ENCODE assay signal across 9 cellular contexts in genomic region chr2:44748-45341, GRCh38. TPM values are rescaled to one million over a fixed set of nuclear protein-coding genes. Genes with fewer than 3 reads are reported as not detected.
A peak's percentile ranks its signal among the peaks of the same experiment; 100 is the strongest.
DNase-seq lines count a peak whose midpoint lies in the region; ATAC-seq lines count a peak whose summit lies in the region.
"Had no signal": no experiment of that assay in that cellular context is flagged by ENCODE, and none has a peak within 500 bp of the region (broad histone marks: within the 10 kb centered on the region; RNA-seq: fewer than 3 reads in every experiment).

No MANE protein-coding gene starts in this region.

- H3K36me3 Mint-ChIP-seq in T-helper 1 cell treated with Interleukin-12 subunit alpha and Interleukin-12 subunit beta and Interleukin-4 antibody, amounts not matched to agents 30 μg/mL and 1 μg/mL, for 36 hours (ENCODE audit: low read depth): peaks cover 23% of the 10 kb centered on the region
- no peaks in the 10 kb centered on the region for H3K36me3 Mint-ChIP-seq in activated naive CD8-positive, alpha-beta T cell treated with anti-CD3 and anti-CD28 coated beads for 36 hours

- H3K9me3 Mint-ChIP-seq in T-helper 1 cell treated with Interleukin-12 subunit alpha and Interleukin-12 subunit beta and Interleukin-4 antibody, amounts not matched to agents 30 μg/mL and 1 μg/mL, for 36 hours: no peaks in the 10 kb centered on the region
- no peaks in the 10 kb centered on the region for H3K9me3 Mint-ChIP-seq in activated naive CD8-positive, alpha-beta T cell treated with anti-CD3 and anti-CD28 coated beads for 36 hours

- H3K4me1 Mint-ChIP-seq in T-helper 1 cell treated with Interleukin-12 subunit alpha and Interleukin-12 subunit beta and Interleukin-4 antibody, amounts not matched to agents 30 μg/mL and 1 μg/mL, for 36 hours (ENCODE audit: low read depth): peaks cover 35% of the 10 kb centered on the region
- peaks cover 16% of the 10 kb centered on the region for H3K4me1 Mint-ChIP-seq in activated naive CD8-positive, alpha-beta T cell treated with anti-CD3 and anti-CD28 coated beads for 36 hours

- H3K4me3 Mint-ChIP-seq in T-helper 1 cell treated with Interleukin-12 subunit alpha and Interleukin-12 subunit beta and Interleukin-4 antibody, amounts not matched to agents 30 μg/mL and 1 μg/mL, for 36 hours: peak overlapping the region; percentile 76
- H3K4me3 Mint-ChIP-seq in activated naive CD8-positive, alpha-beta T cell treated with anti-CD3 and anti-CD28 coated beads for 36 hours: peak overlapping the region; percentile 29

- no peak for DNase-seq in T-helper 1 cell
- no peak for DNase-seq in activated naive CD8-positive, alpha-beta T cell treated with anti-CD3 and anti-CD28 coated beads for 36 hours
- DNase-seq in kidney glomerular epithelial cell (lab: John Stamatoyannopoulos, UW): peak; percentile 7
- DNase-seq in superior temporal gyrus (ENCODE audit: extremely low spot score): peak; percentile 22
- no peak for DNase-seq in AG08396 (ENCODE audit: low spot score)
- no peak for DNase-seq in occipital lobe (lab: John Stamatoyannopoulos, UW)
- DNase-seq: activated gamma-delta T cell treated with Interleukin-2 at 50 U/mL for 16 hours had no signal

- H3K27ac Mint-ChIP-seq in T-helper 1 cell treated with Interleukin-12 subunit alpha and Interleukin-12 subunit beta and Interleukin-4 antibody, amounts not matched to agents 30 μg/mL and 1 μg/mL, for 36 hours: no peak overlapping the region
- no peak overlapping the region for H3K27ac Mint-ChIP-seq in activated naive CD8-positive, alpha-beta T cell treated with anti-CD3 and anti-CD28 coated beads for 36 hours

- H3K27me3 Mint-ChIP-seq in T-helper 1 cell treated with Interleukin-12 subunit alpha and Interleukin-12 subunit beta and Interleukin-4 antibody, amounts not matched to agents 30 μg/mL and 1 μg/mL, for 36 hours (ENCODE audit: low read depth): peaks cover 63% of the 10 kb centered on the region
- peaks cover 47% of the 10 kb centered on the region for H3K27me3 Mint-ChIP-seq in activated naive CD8-positive, alpha-beta T cell treated with anti-CD3 and anti-CD28 coated beads for 36 hours

- ATAC-seq in HG03159 (IDR thresholded peaks at IDR 0.05; ENCODE audit: unreplicated experiment): no peak

RNA-seq across cellular contexts. Expression of gene FAM110C, which starts 1.5 kb away (rescaled TPM):
- total RNA-seq in activated naive CD8-positive, alpha-beta T cell treated with anti-CD3 and anti-CD28 coated beads for 36 hours: under 1 TPM; 0.14 to 0.16 TPM
- total RNA-seq in occipital lobe: 3.1 TPM

Comparison
In these comparisons a context has a peak if more than half of its experiments do, and no peak if none do; other contexts are left out.
1. DNase-seq: peak in kidney glomerular epithelial cell (single experiment) and superior temporal gyrus (single experiment); none in T-helper 1 cell (0 of 5), activated naive CD8-positive, alpha-beta T cell treated with anti-CD3 and anti-CD28 coated beads for 36 hours (single experiment), AG08396 (single experiment) and occipital lobe (single experiment).